In the genomic region with DNA sequence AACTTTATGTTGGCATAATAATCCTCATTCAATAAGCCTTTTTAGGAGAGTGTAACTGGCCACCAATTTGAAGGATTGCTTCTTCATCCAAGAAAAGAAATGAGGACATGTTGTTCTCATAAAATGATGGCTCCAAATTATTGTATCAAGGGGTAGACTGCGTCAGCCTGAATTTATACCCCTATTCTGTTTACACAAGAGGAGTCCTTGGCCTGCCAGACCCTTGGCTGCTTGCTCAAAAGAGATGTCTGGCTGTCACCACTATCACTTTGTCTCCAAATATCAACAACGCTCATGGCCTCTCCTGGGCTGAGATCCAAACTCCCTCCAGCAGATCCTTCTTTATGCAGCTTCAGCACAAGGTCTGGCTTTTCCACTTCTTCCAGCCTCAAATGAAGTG, we compare ENCODE assay signal across 2 cellular contexts.
TF ChIP-seq lines count a peak whose summit lies in the region.

No MANE protein-coding gene starts in this region.

TF ChIP-seq in SK-N-SH, 30 proteins besides CTCF, POLR2A, EP300 and RAD21 (continued from another document):
- TF ChIP-seq, protein P1, sequence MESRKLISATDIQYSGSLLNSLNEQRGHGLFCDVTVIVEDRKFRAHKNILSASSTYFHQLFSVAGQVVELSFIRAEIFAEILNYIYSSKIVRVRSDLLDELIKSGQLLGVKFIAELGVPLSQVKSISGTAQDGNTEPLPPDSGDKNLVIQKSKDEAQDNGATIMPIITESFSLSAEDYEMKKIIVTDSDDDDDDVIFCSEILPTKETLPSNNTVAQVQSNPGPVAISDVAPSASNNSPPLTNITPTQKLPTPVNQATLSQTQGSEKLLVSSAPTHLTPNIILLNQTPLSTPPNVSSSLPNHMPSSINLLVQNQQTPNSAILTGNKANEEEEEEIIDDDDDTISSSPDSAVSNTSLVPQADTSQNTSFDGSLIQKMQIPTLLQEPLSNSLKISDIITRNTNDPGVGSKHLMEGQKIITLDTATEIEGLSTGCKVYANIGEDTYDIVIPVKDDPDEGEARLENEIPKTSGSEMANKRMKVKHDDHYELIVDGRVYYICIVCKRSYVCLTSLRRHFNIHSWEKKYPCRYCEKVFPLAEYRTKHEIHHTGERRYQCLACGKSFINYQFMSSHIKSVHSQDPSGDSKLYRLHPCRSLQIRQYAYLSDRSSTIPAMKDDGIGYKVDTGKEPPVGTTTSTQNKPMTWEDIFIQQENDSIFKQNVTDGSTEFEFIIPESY (IDR thresholded peaks at IDR 0.05; ENCODE audit: borderline replicate concordance, low read depth) = no peak
- TF ChIP-seq EZH2phosphoT487 (IDR thresholded peaks at IDR 0.05; ENCODE audit: borderline replicate concordance, low read depth) (no peak), POLR2AphosphoS5 (IDR thresholded peaks at IDR 0.05; ENCODE audit: low read depth, low read length) (no peak), ELF1 (IDR thresholded peaks at IDR 0.05) (no peak), SMC3 (IDR thresholded peaks at IDR 0.05; ENCODE audit: low read depth, low read length) (no peak), GABPA (IDR thresholded peaks at IDR 0.05; ENCODE audit: low read depth) (no peak), RCOR1 (IDR thresholded peaks at IDR 0.05; ENCODE audit: low read length) (no peak), NRF1 (IDR thresholded peaks at IDR 0.05; ENCODE audit: low read depth, low read length) (no peak), RFX5 (IDR thresholded peaks at IDR 0.05; ENCODE audit: low read length) (no peak), FOXJ3 (CRISPR knock-in tag; IDR thresholded peaks at IDR 0.05) (no peak), USF2 (IDR thresholded peaks at IDR 0.05; ENCODE audit: borderline replicate concordance, low read depth, low read length) (no peak), TAF1 (IDR thresholded peaks at IDR 0.05; ENCODE audit: borderline replicate concordance, low read depth, low read length) (no peak), MEF2A (IDR thresholded peaks at IDR 0.05; ENCODE audit: borderline replicate concordance, low read depth) (no peak), MXI1 (IDR thresholded peaks at IDR 0.05; ENCODE audit: low read depth, low read length) (no peak)
- TF ChIP-seq, protein P2, sequence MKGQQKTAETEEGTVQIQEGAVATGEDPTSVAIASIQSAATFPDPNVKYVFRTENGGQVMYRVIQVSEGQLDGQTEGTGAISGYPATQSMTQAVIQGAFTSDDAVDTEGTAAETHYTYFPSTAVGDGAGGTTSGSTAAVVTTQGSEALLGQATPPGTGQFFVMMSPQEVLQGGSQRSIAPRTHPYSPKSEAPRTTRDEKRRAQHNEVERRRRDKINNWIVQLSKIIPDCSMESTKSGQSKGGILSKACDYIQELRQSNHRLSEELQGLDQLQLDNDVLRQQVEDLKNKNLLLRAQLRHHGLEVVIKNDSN (IDR thresholded peaks at IDR 0.05; ENCODE audit: borderline replicate concordance, low read depth) = no peak

TF ChIP-seq in SK-N-SH treated with all-trans-retinoic acid at 6 μM for 48 hours, 23 proteins besides CTCF, POLR2A, EP300 and RAD21 (continued from another document):
- TF ChIP-seq PATZ1 (CRISPR knock-in tag; IDR thresholded peaks at IDR 0.05; ENCODE audit: borderline replicate concordance) = no peak
- TF ChIP-seq, protein P3, sequence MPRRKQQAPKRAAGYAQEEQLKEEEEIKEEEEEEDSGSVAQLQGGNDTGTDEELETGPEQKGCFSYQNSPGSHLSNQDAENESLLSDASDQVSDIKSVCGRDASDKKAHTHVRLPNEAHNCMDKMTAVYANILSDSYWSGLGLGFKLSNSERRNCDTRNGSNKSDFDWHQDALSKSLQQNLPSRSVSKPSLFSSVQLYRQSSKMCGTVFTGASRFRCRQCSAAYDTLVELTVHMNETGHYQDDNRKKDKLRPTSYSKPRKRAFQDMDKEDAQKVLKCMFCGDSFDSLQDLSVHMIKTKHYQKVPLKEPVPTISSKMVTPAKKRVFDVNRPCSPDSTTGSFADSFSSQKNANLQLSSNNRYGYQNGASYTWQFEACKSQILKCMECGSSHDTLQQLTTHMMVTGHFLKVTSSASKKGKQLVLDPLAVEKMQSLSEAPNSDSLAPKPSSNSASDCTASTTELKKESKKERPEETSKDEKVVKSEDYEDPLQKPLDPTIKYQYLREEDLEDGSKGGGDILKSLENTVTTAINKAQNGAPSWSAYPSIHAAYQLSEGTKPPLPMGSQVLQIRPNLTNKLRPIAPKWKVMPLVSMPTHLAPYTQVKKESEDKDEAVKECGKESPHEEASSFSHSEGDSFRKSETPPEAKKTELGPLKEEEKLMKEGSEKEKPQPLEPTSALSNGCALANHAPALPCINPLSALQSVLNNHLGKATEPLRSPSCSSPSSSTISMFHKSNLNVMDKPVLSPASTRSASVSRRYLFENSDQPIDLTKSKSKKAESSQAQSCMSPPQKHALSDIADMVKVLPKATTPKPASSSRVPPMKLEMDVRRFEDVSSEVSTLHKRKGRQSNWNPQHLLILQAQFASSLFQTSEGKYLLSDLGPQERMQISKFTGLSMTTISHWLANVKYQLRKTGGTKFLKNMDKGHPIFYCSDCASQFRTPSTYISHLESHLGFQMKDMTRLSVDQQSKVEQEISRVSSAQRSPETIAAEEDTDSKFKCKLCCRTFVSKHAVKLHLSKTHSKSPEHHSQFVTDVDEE (CRISPR knock-in tag; IDR thresholded peaks at IDR 0.05) = no peak
- no peak for TF ChIP-seq OSR1 (CRISPR knock-in tag; IDR thresholded peaks at IDR 0.05)
- TF ChIP-seq CSDC2 (CRISPR knock-in tag; IDR thresholded peaks at IDR 0.05) = no peak
- TF ChIP-seq SNAI2 (CRISPR knock-in tag; IDR thresholded peaks at IDR 0.05) = no peak
TF ChIP-seq in SK-N-SH treated with all-trans-retinoic acid at 6 μM for 48 hours: peak in this region for 0.
